Comparison of ENCODE assay signal across 5 cellular contexts in genomic region chrX:112718755-112719154, GRCh38. TPM values are rescaled to one million over a fixed set of nuclear protein-coding genes. Genes with fewer than 3 reads are reported as not detected.
"Had no signal": no experiment of that assay in that cellular context is flagged by ENCODE, and none has a peak within 500 bp of the region (broad histone marks: within the 10 kb centered on the region; RNA-seq: fewer than 3 reads in every experiment).

No MANE protein-coding gene starts in this region.

RNA-seq across cellular contexts. Expression of gene LHFPL1, which starts 39.0 kb away (rescaled TPM):
- total RNA-seq: glomerular endothelial cell, left lobe of liver, right atrium auricular region, stomach, upper lobe of right lung had no signal
